In the genomic region with DNA sequence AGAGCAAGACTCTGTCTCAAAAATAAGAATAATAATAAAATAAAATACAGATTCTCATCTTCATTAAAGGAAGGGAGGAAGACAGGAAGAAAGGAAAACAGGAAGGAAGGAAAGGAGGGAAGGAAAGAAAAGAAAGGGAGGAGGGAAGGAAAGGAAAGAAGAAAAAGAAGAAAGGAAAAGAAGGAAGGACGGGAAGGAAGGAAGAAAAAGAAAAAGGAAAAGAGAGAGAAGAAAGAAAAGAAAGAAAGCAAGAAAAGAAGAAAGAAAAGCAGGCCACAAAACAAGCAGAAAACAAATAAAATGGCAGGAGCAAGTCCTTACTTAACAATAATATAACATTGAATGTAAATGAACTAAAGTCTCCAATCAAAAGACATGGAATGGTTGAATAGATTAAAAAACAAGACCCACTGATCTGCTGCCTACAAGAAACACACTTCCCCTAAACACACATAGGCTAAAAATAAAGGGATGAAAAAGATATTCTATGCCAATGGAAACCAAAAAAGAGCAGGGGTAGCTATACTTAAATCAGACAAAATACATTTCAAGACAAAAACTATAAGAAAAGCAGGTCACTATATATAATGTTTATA, we compare ENCODE assay signal across 18 cellular contexts.
A peak's percentile ranks its signal among the peaks of the same experiment; 100 is the strongest.
DNase-seq lines count a peak whose midpoint lies in the region; ATAC-seq, FAIRE-seq and TF ChIP-seq lines count a peak whose summit lies in the region.
"Had no signal": no experiment of that assay in that cellular context is flagged by ENCODE, and none has a peak within 500 bp of the region (broad histone marks: within the 10 kb centered on the region; RNA-seq: fewer than 3 reads in every experiment).

No MANE protein-coding gene starts in this region.

- no peaks in the 10 kb centered on the region for H4K20me1 ChIP-seq in K562 (replicated peaks; ENCODE audit: control insufficient read depth, insufficient read depth, low read length)
- H4K20me1 ChIP-seq in endothelial cell of umbilical vein (replicated peaks; ENCODE audit: control insufficient read depth, extremely low read depth, insufficient read depth, low read length) = no peaks in the 10 kb centered on the region
- H4K20me1 ChIP-seq: BLaER1 had no signal

- no peaks in the 10 kb centered on the region for H3K79me2 ChIP-seq in K562 (ENCODE audit: control insufficient read depth, insufficient read depth, low read length)
- no peaks in the 10 kb centered on the region for H3K79me2 ChIP-seq in endothelial cell of umbilical vein (ENCODE audit: control insufficient read depth, insufficient read depth, low read length)

- BruUV-seq in K562 (replicated peaks; lab: Mats Ljungman, UMichigan) = no TSS peak
- BruUV-seq in endothelial cell of umbilical vein (replicated peaks; lab: Mats Ljungman, UMichigan) = no TSS peak

- H2AFZ ChIP-seq in K562 (ENCODE audit: low read depth, low read length) = no peak overlapping the region
- no peak overlapping the region for H2AFZ ChIP-seq in endothelial cell of umbilical vein (ENCODE audit: low read depth, low read length)
- H2AFZ ChIP-seq: GM23338 had no signal

- no peak overlapping the region for H3K9ac ChIP-seq in K562 (ENCODE audit: insufficient read depth in 1 of 2, low read depth in 2 of 2, low read length in 2 of 2)
- H3K9ac ChIP-seq in endothelial cell of umbilical vein (replicated peaks; ENCODE audit: extremely low read depth, insufficient read depth, low read length) = no peak overlapping the region
- H3K9ac ChIP-seq: BLaER1 had no signal

- TF ChIP-seq POLR2A in K562 (conservative IDR thresholded peaks at IDR 0.05) (no peak), endothelial cell of umbilical vein (IDR thresholded peaks at IDR 0.05; ENCODE audit: low read depth, low read length) (no peak), gastrocnemius medialis (IDR thresholded peaks at IDR 0.05) (no peak)

- CTCF ChIA-PET in K562 (lab: Yijun Ruan, JAX; ENCODE audit: low intra/inter-chr PET ratio) (no interaction called here), endothelial cell of umbilical vein (lab: Charles Lee) (interaction anchor here (0.7 to 1.5 kb wide), 3 partner anchors 16 to 1417 kb away, joined by 3 to 4 read pairs (median 3); no protein-coding TSS in a partner anchor)

- H3K4me1 ChIP-seq in K562 (replicated peaks in 1 of 2; ENCODE audit: control insufficient read depth in 2 of 2, insufficient read depth in 2 of 2, low read length in 2 of 2) = no peaks in the 10 kb centered on the region
- H3K4me1 ChIP-seq in endothelial cell of umbilical vein (ENCODE audit: control insufficient read depth, extremely low read depth, insufficient read depth, low read length) = no peaks in the 10 kb centered on the region
- H3K4me1 ChIP-seq in gastrocnemius medialis = no peaks in the 10 kb centered on the region
- H3K4me1 ChIP-seq: Caco-2, HAP-1 had no signal

- H3K27me3 Mint-ChIP-seq in type B pancreatic cell = no peaks in the 10 kb centered on the region
- H3K27me3 Mint-ChIP-seq: CD4-positive, CD25-positive, alpha-beta regulatory T cell had no signal

- intact Hi-C loops in K562 (cut with micrococcal nuclease) (no loop called here), endothelial cell of umbilical vein (cut with micrococcal nuclease) (no loop called here), gastrocnemius medialis (cut with DNase I; ENCODE audit: low total_unique reads) (no loop called here)

- dilution Hi-C loops in endothelial cell of umbilical vein (cut with MboI; ENCODE audit: extremely low pct_ligation_motif_present, low sequenced_read_pairs) = no loop called here

- H3K36me3 Mint-ChIP-seq in type B pancreatic cell = no peaks in the 10 kb centered on the region
- H3K36me3 Mint-ChIP-seq: CD4-positive, CD25-positive, alpha-beta regulatory T cell; CD8-positive, alpha-beta T cell had no signal

- no peak overlapping the region for H3K4me3 Mint-ChIP-seq in type B pancreatic cell
- H3K4me3 Mint-ChIP-seq: CD4-positive, CD25-positive, alpha-beta regulatory T cell; CD8-positive, alpha-beta T cell; GM23338 had no signal

- DNase-seq in GM18507 (ENCODE audit: extremely low spot score, insufficient read length, low read depth) (no peak), K562 (ENCODE audit: extremely low read depth in 1 of 4, low spot score in 3 of 4) (no peak), endothelial cell of umbilical vein (ENCODE audit: low read depth, low spot score) (no peak), type B pancreatic cell (ENCODE audit: extremely low spot score, unreplicated experiment) (no peak), coronary artery (ENCODE audit: low spot score) (no peak), gastrocnemius medialis (no peak)
- DNase-seq: Caco-2; CD4-positive, CD25-positive, alpha-beta regulatory T cell; CD8-positive, alpha-beta T cell; DMS153; DND-41 had no signal

- no peak for TF ChIP-seq EP300 in K562 (IDR thresholded peaks at IDR 0.05; ENCODE audit: low read length)

- no peaks in the 10 kb centered on the region for H3K9me3 Mint-ChIP-seq in type B pancreatic cell
- H3K9me3 Mint-ChIP-seq: CD4-positive, CD25-positive, alpha-beta regulatory T cell; CD8-positive, alpha-beta T cell; GM23338 had no signal

- H3K4me3 ChIP-seq in K562 = no peak overlapping the region
- no peak overlapping the region for H3K4me3 ChIP-seq in endothelial cell of umbilical vein (replicated peaks in 1 of 3; ENCODE audit: insufficient read depth in 1 of 3, low read depth in 1 of 3, low read length in 3 of 3)
- no peak overlapping the region for H3K4me3 ChIP-seq in coronary artery
- no peak overlapping the region for H3K4me3 ChIP-seq in gastrocnemius medialis
- H3K4me3 ChIP-seq: BLaER1, GM23338, HAP-1 had no signal

- FAIRE-seq in GM18507 (lab: Jason Lieb, UNC) = peak; percentile 26
- FAIRE-seq in K562 (lab: Jason Lieb, UNC) = peak; percentile 69
- FAIRE-seq in endothelial cell of umbilical vein (lab: Jason Lieb, UNC) = peak; percentile 87
- FAIRE-seq: G401.6, GM12892, H54 had no signal

- TF ChIP-seq CTCF in K562 (IDR thresholded peaks at IDR 0.05 in 2 of 3, conservative IDR thresholded peaks at IDR 0.05 in 1 of 3; ENCODE audit: insufficient read depth in 2 of 3, low read depth in 1 of 3, low read length in 3 of 3) (no peak), endothelial cell of umbilical vein (IDR thresholded peaks at IDR 0.05; ENCODE audit: extremely low read depth in 1 of 2, insufficient read depth in 1 of 2, low read depth in 1 of 2, low read length in 2 of 2) (no peak), type B pancreatic cell (conservative IDR thresholded peaks at IDR 0.05) (no peak), coronary artery (IDR thresholded peaks at IDR 0.05) (no peak), gastrocnemius medialis (IDR thresholded peaks at IDR 0.05 in 4 of 5, conservative IDR thresholded peaks at IDR 0.05 in 1 of 5) (no peak)

- H3K27ac ChIP-seq in K562 (ENCODE audit: extremely low read depth, low read depth, low read length) (no peak overlapping the region), endothelial cell of umbilical vein (ENCODE audit: insufficient read depth, low read depth, low read length) (no peak overlapping the region), coronary artery (no peak overlapping the region), gastrocnemius medialis (no peak overlapping the region)
- H3K27ac ChIP-seq: BLaER1, C4-2B had no signal

- H3K9me1 ChIP-seq in K562 (ENCODE audit: control insufficient read depth, insufficient read depth, low read length) = no peaks in the 10 kb centered on the region
- H3K9me1 ChIP-seq in endothelial cell of umbilical vein (replicated peaks; ENCODE audit: control insufficient read depth, extremely low read depth, insufficient read depth, low read length) = no peaks in the 10 kb centered on the region

- no peak overlapping the region for H3K4me2 ChIP-seq in K562 (ENCODE audit: insufficient read depth, low read length)
- H3K4me2 ChIP-seq in endothelial cell of umbilical vein (ENCODE audit: insufficient read depth, low read length) = no peak overlapping the region
- H3K4me2 ChIP-seq: BLaER1, GM23338 had no signal

- no peaks in the 10 kb centered on the region for H3K4me1 Mint-ChIP-seq in type B pancreatic cell (ENCODE audit: unreplicated experiment)
- H3K4me1 Mint-ChIP-seq: GM23338 had no signal

- WGBS in K562 (ENCODE audit: insufficient coverage, low coverage, missing lambda C conversion rate) = 0% methylated on average over 1 of the region's 1 CpG

- ATAC-seq in K562 (no peak), gastrocnemius medialis (no peak)
- ATAC-seq: CD8-positive, alpha-beta T cell; GM23338 had no signal

- POLR2A ChIA-PET in K562 (lab: Yijun Ruan, JAX) = interaction anchor here (0.7 kb wide), 1 partner anchor 33 kb away, joined by 3 read pairs; no protein-coding TSS in a partner anchor
- POLR2A ChIA-PET in endothelial cell of umbilical vein (lab: Charles Lee) = no interaction called here

- in situ Hi-C loops in K562 (cut with MboI) (no loop called here), gastrocnemius medialis (cut with MboI; ENCODE audit: low sequenced_read_pairs in 4 of 4) (no loop called here)

- TF ChIP-seq RAD21 in K562 (CRISPR knock-in tag; conservative IDR thresholded peaks at IDR 0.05 in 1 of 2, IDR thresholded peaks at IDR 0.05 in 1 of 2) = no peak

- no peaks in the 10 kb centered on the region for H3K36me3 ChIP-seq in K562 (ENCODE audit: control insufficient read depth, insufficient read depth, low read length)
- H3K36me3 ChIP-seq in endothelial cell of umbilical vein (ENCODE audit: control insufficient read depth in 2 of 2, extremely low read depth in 1 of 2, insufficient read depth in 2 of 2, low read length in 2 of 2) = no peaks in the 10 kb centered on the region
- no peaks in the 10 kb centered on the region for H3K36me3 ChIP-seq in gastrocnemius medialis
- H3K36me3 ChIP-seq: HAP-1 had no signal

- H3K9me3 ChIP-seq in K562 (replicated peaks; ENCODE audit: control insufficient read depth, insufficient read depth, low read depth, low read length) = no peaks in the 10 kb centered on the region
- no peaks in the 10 kb centered on the region for H3K9me3 ChIP-seq in endothelial cell of umbilical vein (replicated peaks; ENCODE audit: control insufficient read depth, insufficient read depth, low read length)
- H3K9me3 ChIP-seq in gastrocnemius medialis = no peaks in the 10 kb centered on the region
- H3K9me3 ChIP-seq: Caco-2, HAP-1 had no signal

- H3K27me3 ChIP-seq in K562 (ENCODE audit: control insufficient read depth in 2 of 2, insufficient read depth in 2 of 2, low read length in 2 of 2) = peaks cover 0 to 6% of the 10 kb centered on the region in 2 experiments; a peak in 2 of 5 replicates
- no peaks in the 10 kb centered on the region for H3K27me3 ChIP-seq in endothelial cell of umbilical vein (ENCODE audit: control insufficient read depth in 2 of 2, insufficient read depth in 2 of 2, low read length in 2 of 2)
- no peaks in the 10 kb centered on the region for H3K27me3 ChIP-seq in gastrocnemius medialis
- H3K27me3 ChIP-seq: BLaER1 had no signal

- no peak overlapping the region for H3K27ac Mint-ChIP-seq in type B pancreatic cell
- H3K27ac Mint-ChIP-seq: CD4-positive, CD25-positive, alpha-beta regulatory T cell; CD8-positive, alpha-beta T cell; GM23338 had no signal

TF ChIP-seq in endothelial cell of umbilical vein, 7 proteins besides CTCF, POLR2A, EP300 and RAD21 (continues in another document):
- TF ChIP-seq, protein P1, sequence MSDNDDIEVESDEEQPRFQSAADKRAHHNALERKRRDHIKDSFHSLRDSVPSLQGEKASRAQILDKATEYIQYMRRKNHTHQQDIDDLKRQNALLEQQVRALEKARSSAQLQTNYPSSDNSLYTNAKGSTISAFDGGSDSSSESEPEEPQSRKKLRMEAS (IDR thresholded peaks at IDR 0.05; ENCODE audit: insufficient read depth, insufficient read length) = no peak
- TF ChIP-seq EZH2 (IDR thresholded peaks at IDR 0.05; ENCODE audit: borderline replicate concordance, low read depth, low read length, severe bottlenecking) = no peak
